In the genomic region with DNA sequence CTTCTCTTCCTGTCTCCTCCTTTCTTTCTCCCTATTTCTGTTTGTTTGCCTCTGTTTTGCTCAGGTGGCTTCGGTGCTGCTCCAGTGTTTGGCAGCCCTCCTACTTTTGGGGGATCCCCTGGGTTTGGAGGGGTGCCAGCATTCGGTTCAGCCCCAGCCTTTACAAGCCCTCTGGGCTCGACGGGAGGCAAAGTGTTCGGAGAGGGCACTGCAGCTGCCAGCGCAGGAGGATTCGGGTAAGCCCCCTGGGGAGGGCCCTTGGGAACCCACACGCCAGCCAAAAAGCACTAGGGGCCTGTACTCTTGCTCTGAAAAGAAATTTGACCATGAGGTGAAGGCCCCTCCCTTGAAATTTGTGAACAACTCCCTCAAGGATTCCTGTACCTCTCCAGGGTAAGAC, we compare ENCODE assay signal across 13 cellular contexts. TPM values are rescaled to one million over a fixed set of nuclear protein-coding genes. Genes with fewer than 3 reads are reported as not detected.
DNase-seq lines count a peak whose midpoint lies in the region; ATAC-seq and TF ChIP-seq lines count a peak whose summit lies in the region.
"Had no signal": no experiment of that assay in that cellular context is flagged by ENCODE, and none has a peak within 500 bp of the region (broad histone marks: within the 10 kb centered on the region; RNA-seq: fewer than 3 reads in every experiment).

No MANE protein-coding gene starts in this region.

- DNase-seq in GM23338 (ENCODE audit: low spot score), result no peak
- peak; percentile 87 for DNase-seq in NCI-H345 (lab: John Stamatoyannopoulos, UW)
- DNase-seq in heart left ventricle, result no peak
- DNase-seq in spleen, result peak; percentile 77
- no peak for DNase-seq in NCI-H2029 (lab: John Stamatoyannopoulos, UW)
- DNase-seq in stimulated activated CD8-positive, alpha-beta memory T cell treated with anti-CD3 and anti-CD28 coated beads, Interleukin-4, amount 100 ng/mL, for 48 hours, result no peak
- no peak for DNase-seq in mucosa of gallbladder (ENCODE audit: low spot score)
- DNase-seq: CD4-positive, CD25-positive, alpha-beta regulatory T cell; HFFc6; PC-9 had no signal

- intact Hi-C loops in heart left ventricle (cut with DNase I), result loop anchor here in 1 of 10 donors (5.0 kb wide), 1 partner anchor 41 kb away; no protein-coding TSS in a partner anchor
- intact Hi-C loops in spleen (cut with DNase I; ENCODE audit: low total_unique reads), result no loop called here

- H3K79me2 ChIP-seq in GM23338 (replicated peaks; ENCODE audit: insufficient read depth), result no peaks in the 10 kb centered on the region

- H4K20me1 ChIP-seq in GM23338 (replicated peaks; ENCODE audit: insufficient read depth), result no peaks in the 10 kb centered on the region

- H3K27me3 ChIP-seq in GM23338 (ENCODE audit: insufficient read depth) (no peaks in the 10 kb centered on the region), heart left ventricle (no peaks in the 10 kb centered on the region), spleen (replicated peaks in 1 of 7) (no peaks in the 10 kb centered on the region)
- H3K27me3 ChIP-seq: gastroesophageal sphincter, pancreas had no signal

- H3K4me3 ChIP-seq in GM23338 (peak overlapping the region; percentile 50), heart left ventricle (peak overlapping the region in 8 of 12 donors; percentile 10 to 60 (median 24)), spleen (peak overlapping the region in 7 of 8 donors; percentile 9 to 65 (median 34))
- H3K4me3 ChIP-seq: PC-9 had no signal

- TF ChIP-seq CTCF in GM23338 (conservative IDR thresholded peaks at IDR 0.05; ENCODE audit: low read depth in 2 of 2) (no peak), heart left ventricle (IDR thresholded peaks at IDR 0.05) (no peak), spleen (IDR thresholded peaks at IDR 0.05 in 8 of 11, conservative IDR thresholded peaks at IDR 0.05 in 3 of 11) (peak in 1 of 11 experiments; percentile 7)

- no peaks in the 10 kb centered on the region for H3K9me3 Mint-ChIP-seq in GM23338
- H3K9me3 Mint-ChIP-seq: CD4-positive, CD25-positive, alpha-beta regulatory T cell; HFFc6 had no signal

- H3K27ac ChIP-seq in GM23338 (ENCODE audit: low read depth) (peak overlapping the region; percentile 88; the same call in 1 of the 2 replicates), heart left ventricle (peak overlapping the region in 1 of 12 donors; percentile 78), spleen (peak overlapping the region in 7 of 8 donors; percentile 46 to 90 (median 69))
- H3K27ac ChIP-seq: gastroesophageal sphincter, pancreas, PC-9 had no signal

- H3K9me2 ChIP-seq in GM23338 (ENCODE audit: insufficient read depth), result no peaks in the 10 kb centered on the region

- TF ChIP-seq POLR2A in heart left ventricle (IDR thresholded peaks at IDR 0.05), result no peak
- TF ChIP-seq POLR2A in spleen (IDR thresholded peaks at IDR 0.05), result no peak

- H3K36me3 ChIP-seq in GM23338 (ENCODE audit: insufficient read depth) (peaks cover 11% of the 10 kb centered on the region), heart left ventricle (peaks cover 0 to 68% (median 44%) of the 10 kb centered on the region in 9 donors), spleen (peaks cover 6 to 83% (median 44%) of the 10 kb centered on the region in 6 donors)

- H3K4me3 Mint-ChIP-seq in GM23338, result peak overlapping the region; percentile 51; the same call in 2 of the 3 replicates
- H3K4me3 Mint-ChIP-seq: CD4-positive, CD25-positive, alpha-beta regulatory T cell; HFFc6 had no signal

- no peak overlapping the region for H2AFZ ChIP-seq in GM23338
- H2AFZ ChIP-seq: PC-9 had no signal

- 67 to 74% (median 69%) methylated on average over 6 to 8 of the region's 8 CpGs for WGBS in heart left ventricle, 4 donors
- WGBS in spleen, 5 donors, result 40 to 54% (median 51%) methylated on average over 7 to 8 of the region's 8 CpGs

- H3K4me1 ChIP-seq in GM23338 (ENCODE audit: insufficient read depth) (peaks cover 33% of the 10 kb centered on the region), heart left ventricle (peaks cover 0 to 29% (median 12%) of the 10 kb centered on the region in 12 donors), spleen (peaks cover 3 to 62% (median 28%) of the 10 kb centered on the region in 6 donors)
- H3K4me1 ChIP-seq: pancreas had no signal

- H3K36me3 Mint-ChIP-seq in GM23338 (ENCODE audit: low read depth), result peaks cover 39% of the 10 kb centered on the region

- H3K27ac Mint-ChIP-seq in GM23338, result peak overlapping the region; percentile 70; the same call in 1 of the 2 replicates
- H3K27ac Mint-ChIP-seq: HFFc6 had no signal

- ATAC-seq in GM23338, result peak; percentile 69
- ATAC-seq in heart left ventricle, result no peak
- ATAC-seq in HG02588 (IDR thresholded peaks at IDR 0.05; ENCODE audit: unreplicated experiment), result no peak
- ATAC-seq: gastroesophageal sphincter had no signal

- peaks cover 1% of the 10 kb centered on the region for H3K27me3 Mint-ChIP-seq in GM23338 (ENCODE audit: insufficient read depth, low read depth, poor library complexity)
- H3K27me3 Mint-ChIP-seq: CD4-positive, CD25-positive, alpha-beta regulatory T cell had no signal

- H3F3A ChIP-seq in GM23338 (replicated peaks; ENCODE audit: low read depth), result peaks cover 6% of the 10 kb centered on the region; the same call in 1 of the 2 replicates

- peaks cover 30% of the 10 kb centered on the region for H3K4me1 Mint-ChIP-seq in GM23338

- H3K9me3 ChIP-seq in heart left ventricle (no peaks in the 10 kb centered on the region), spleen (no peaks in the 10 kb centered on the region)
- H3K9me3 ChIP-seq: gastroesophageal sphincter, pancreas had no signal

- peak overlapping the region; percentile 84 for H3K4me2 ChIP-seq in GM23338
- H3K4me2 ChIP-seq: PC-9 had no signal

TF ChIP-seq in GM23338, 12 proteins besides CTCF, POLR2A, EP300 and RAD21 (continues in another document):
- TF ChIP-seq STAT1 (IDR thresholded peaks at IDR 0.05; ENCODE audit: unreplicated experiment), result no peak
- TF ChIP-seq NANOG (IDR thresholded peaks at IDR 0.05; ENCODE audit: borderline replicate concordance), result no peak
- TF ChIP-seq ETS1 (IDR thresholded peaks at IDR 0.05), result no peak
- no peak for TF ChIP-seq EZH2phosphoT487 (IDR thresholded peaks at IDR 0.05; ENCODE audit: unreplicated experiment)
- TF ChIP-seq ZNF114 (CRISPR knock-in tag; IDR thresholded peaks at IDR 0.05), result no peak
- no peak for TF ChIP-seq JUNB (IDR thresholded peaks at IDR 0.05; ENCODE audit: unreplicated experiment)
- no peak for TF ChIP-seq REST (IDR thresholded peaks at IDR 0.05; ENCODE audit: unreplicated experiment)

RNA-seq across cellular contexts. Expression of gene FAM78A, which starts 48.2 kb away (rescaled TPM):
- total RNA-seq in GM23338 (2014; rRNA removed; shearing (Covaris generic)), result 2.1 and 2.2 TPM in 2 replicates
- polyA plus RNA-seq in GM23338 (2016; fragmentation: Nextera tagmentation; extraction: Ambion mirVana) (0.57 and 0.75 TPM in 2 replicates), heart left ventricle (10 to 100 TPM; 13.6 to 37.9 TPM), spleen (10 to 100 TPM; 17.0 to 26.1 (median 17.4) TPM)
- total RNA-seq in heart left ventricle (10 to 100 TPM; 24.8 to 36.0 (median 33.4) TPM), spleen (10 to 100 TPM; 23.3 to 40.3 (median 32.3) TPM), mucosa of gallbladder (7.5 TPM)

Comparison
In these comparisons a context has a peak if more than half of its experiments do, and no peak if none do; other contexts are left out.
1. DNase-seq: peak in NCI-H345 (single experiment) and spleen (single experiment); none in GM23338 (single experiment), heart left ventricle (0 of 5), NCI-H2029 (single experiment), stimulated activated CD8-positive, alpha-beta memory T cell treated with anti-CD3 and anti-CD28 coated beads, Interleukin-4, amount 100 ng/mL, for 48 hours (single experiment) and mucosa of gallbladder (single experiment).
2. Peak in every context shown above with its lines, with median percentiles within 50 percentile points of each other: H3K4me3 ChIP-seq.